Comparison of ENCODE assay signal across 5 cellular contexts in genomic region chr2:97008376-97008775, GRCh38. TPM values are rescaled to one million over a fixed set of nuclear protein-coding genes. Genes with fewer than 3 reads are reported as not detected.
"Had no signal": no experiment of that assay in that cellular context is flagged by ENCODE, and none has a peak within 500 bp of the region (broad histone marks: within the 10 kb centered on the region; RNA-seq: fewer than 3 reads in every experiment).

No MANE protein-coding gene starts in this region.

RNA-seq across cellular contexts. Expression of gene FAM178B, which starts 22.0 kb away (rescaled TPM):
- total RNA-seq: GM23248, H4, HepG2, HFFc6, HT1080 had no signal
